In the genomic region with DNA sequence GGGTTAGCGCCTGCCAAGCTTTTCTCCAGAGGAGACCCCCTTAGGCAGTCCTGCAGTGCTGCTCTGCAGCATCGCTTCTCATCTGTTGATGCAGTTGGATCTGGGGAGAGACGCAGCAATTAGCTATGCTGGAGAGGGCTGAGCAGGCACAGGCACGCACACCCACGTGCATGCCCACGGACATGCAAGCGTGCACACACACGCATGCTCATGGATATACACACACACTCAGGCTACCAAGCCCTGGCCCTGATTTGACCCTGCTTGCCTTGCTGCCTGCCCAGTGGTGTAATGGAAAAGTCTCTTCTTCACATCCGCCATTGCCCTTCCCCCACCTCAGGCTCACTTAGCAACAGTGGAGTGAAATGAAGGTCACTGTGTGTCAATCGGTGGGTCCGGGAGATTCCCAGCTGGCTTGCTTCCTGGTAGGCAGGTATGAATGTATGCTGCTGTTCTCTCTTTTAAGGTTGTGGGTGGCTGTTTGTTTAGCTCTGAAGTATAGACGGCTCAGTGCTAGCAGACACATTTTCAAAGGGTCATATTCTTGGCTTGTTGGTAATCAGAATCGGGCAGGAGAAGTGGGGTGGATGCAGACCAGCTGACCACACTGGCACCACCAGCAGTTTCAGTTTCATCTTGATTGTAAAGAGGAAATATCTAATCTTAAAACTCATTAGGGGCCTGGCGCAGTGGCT, we compare ENCODE assay signal across 8 cellular contexts. TPM values are rescaled to one million over a fixed set of nuclear protein-coding genes. Genes with fewer than 3 reads are reported as not detected.
DNase-seq lines count a peak whose midpoint lies in the region; ATAC-seq, FAIRE-seq and TF ChIP-seq lines count a peak whose summit lies in the region.

No MANE protein-coding gene starts in this region.

- TF ChIP-seq RAD21 in SK-N-SH (IDR thresholded peaks at IDR 0.05; ENCODE audit: low read length), result no peak

- H3K4me2 ChIP-seq in SK-N-SH, result peak overlapping the region; percentile 26

- no peak overlapping the region for H3K9ac ChIP-seq in SK-N-SH

- H3K9me3 ChIP-seq in SK-N-SH (no peaks in the 10 kb centered on the region), small intestine (ENCODE audit: control insufficient read depth, low read depth) (no peaks in the 10 kb centered on the region)

- H3K27me3 ChIP-seq in SK-N-SH (ENCODE audit: insufficient read depth), result no peaks in the 10 kb centered on the region
- no peaks in the 10 kb centered on the region for H3K27me3 ChIP-seq in small intestine (ENCODE audit: control insufficient read depth in 2 of 2, insufficient read depth in 2 of 2, low read length in 2 of 2)

- H3K4me3 Mint-ChIP-seq in HFFc6, result peak overlapping the region; percentile 12; the same call in 1 of the 2 replicates

- no peak for TF ChIP-seq EP300 in SK-N-SH (IDR thresholded peaks at IDR 0.05; ENCODE audit: borderline replicate concordance in 1 of 2, low read depth in 1 of 2, low read length in 1 of 2)

- peaks cover 93% of the 10 kb centered on the region for H3K4me1 Mint-ChIP-seq in HFFc6 (ENCODE audit: low read depth)

- H3K4me1 ChIP-seq in SK-N-SH (ENCODE audit: control insufficient read depth in 1 of 2, insufficient read depth in 2 of 2, low read depth in 1 of 2, low read length in 1 of 2), result peaks cover 28 to 53% of the 10 kb centered on the region in 2 experiments
- peaks cover 3 to 5% of the 10 kb centered on the region in 2 donors for H3K4me1 ChIP-seq in small intestine (ENCODE audit: control insufficient read depth in 2 of 2, insufficient read depth in 1 of 2, low read depth in 1 of 2, low read length in 1 of 2)

- FAIRE-seq in small intestine (lab: Jason Lieb, UNC), result no peak

- CTCF ChIA-PET in SK-N-SH (lab: Yijun Ruan, JAX), result interaction anchor here (0.9 to 1.6 kb wide), 4 partner anchors 15 to 513 kb away, joined by 3 to 6 read pairs (median 4); no protein-coding TSS in a partner anchor

- H3K9me3 Mint-ChIP-seq in HFFc6, result no peaks in the 10 kb centered on the region

- no peaks in the 10 kb centered on the region for H4K20me1 ChIP-seq in SK-N-SH (ENCODE audit: insufficient read depth)

- H3K9me2 ChIP-seq in SK-N-SH, result no peaks in the 10 kb centered on the region

- H3F3A ChIP-seq in SK-N-SH (replicated peaks; ENCODE audit: insufficient read depth), result peaks cover 19% of the 10 kb centered on the region

- DNase-seq in GM13976 (ENCODE audit: low spot score) (peak; percentile 49), HFFc6 (no peak), SK-N-SH (peak; percentile 56), left ventricle myocardium superior (peak; percentile 61), small intestine (peak; percentile 78)
- DNase-seq in activated T-cell treated with anti-CD3 and anti-CD28 coated beads, Interleukin-2, amount 50 U/mL, for 1 hour, result no peak

- ATAC-seq in left ventricle myocardium superior (peak; percentile 68), HG02623 (IDR thresholded peaks at IDR 0.05; ENCODE audit: unreplicated experiment) (no peak), HG02642 (IDR thresholded peaks at IDR 0.05; ENCODE audit: poor library complexity, unreplicated experiment) (no peak)

- H3K27ac ChIP-seq in SK-N-SH (ENCODE audit: low read depth in 2 of 2, low read length in 1 of 2) (peak overlapping the region; percentile 16 to 41; a peak in 2 of 4 replicates), small intestine (ENCODE audit: low read depth in 1 of 2, low read length in 1 of 2) (peak overlapping the region; percentile 12 to 61)

- H3K36me3 ChIP-seq in SK-N-SH (replicated peaks in 1 of 2; ENCODE audit: control insufficient read depth in 1 of 2, insufficient read depth in 2 of 2, low read length in 1 of 2) (peaks cover 72 to 78% of the 10 kb centered on the region in 2 experiments), small intestine (ENCODE audit: control insufficient read depth in 2 of 2, insufficient read depth in 2 of 2, low read length in 2 of 2) (peaks cover 0 to 13% of the 10 kb centered on the region in 2 donors)

- WGBS in SK-N-SH (ENCODE audit: low lambda C conversion rate), result 72% methylated on average over 14 of the region's 14 CpGs
- 20 to 48% (median 40%) methylated on average over 14 of the region's 14 CpGs for WGBS in small intestine, 3 donors

- H3K79me2 ChIP-seq in SK-N-SH (ENCODE audit: insufficient read depth), result peaks cover 88% of the 10 kb centered on the region

- H3K36me3 Mint-ChIP-seq in HFFc6 (ENCODE audit: low read depth), result peaks cover 44% of the 10 kb centered on the region

- intact Hi-C loops in left ventricle myocardium superior (cut with micrococcal nuclease), result no loop called here

- POLR2A ChIA-PET in SK-N-SH (lab: Yijun Ruan, JAX), result interaction anchor here (1.3 to 2.1 kb wide), 2 partner anchors 9 to 10 kb away, joined by 3 to 7 read pairs; no protein-coding TSS in a partner anchor

- in situ Hi-C loops in GM13976 (cut with MboI; ENCODE audit: low sequenced_read_pairs, unreplicated experiment), result loop anchor here (10.0 to 25.0 kb wide), 2 partner anchors 229 to 504 kb away; no protein-coding TSS in a partner anchor

- H3K4me3 ChIP-seq in SK-N-SH (ENCODE audit: low read depth in 2 of 2, low read length in 1 of 2), result no peak overlapping the region
- H3K4me3 ChIP-seq in small intestine (ENCODE audit: low read depth in 1 of 2, low read length in 2 of 2), result no peak overlapping the region

- H3K27me3 Mint-ChIP-seq in HFFc6 (ENCODE audit: insufficient read depth), result peaks cover 3% of the 10 kb centered on the region; the same call in 1 of the 2 replicates

- TF ChIP-seq CTCF in GM13976 (IDR thresholded peaks at IDR 0.05; ENCODE audit: borderline replicate concordance, control extremely low read depth, extremely low read depth, insufficient read depth, missing control alignments) (no peak), HFFc6 (IDR thresholded peaks at IDR 0.05) (no peak), SK-N-SH (IDR thresholded peaks at IDR 0.05) (no peak)

- H3K27ac Mint-ChIP-seq in HFFc6, result peak overlapping the region; percentile 81

- no peak overlapping the region for H2AFZ ChIP-seq in SK-N-SH (ENCODE audit: low read depth)

TF ChIP-seq in SK-N-SH, 30 proteins besides CTCF, POLR2A, EP300 and RAD21 (continues in another document):
- TF ChIP-seq, protein P1, sequence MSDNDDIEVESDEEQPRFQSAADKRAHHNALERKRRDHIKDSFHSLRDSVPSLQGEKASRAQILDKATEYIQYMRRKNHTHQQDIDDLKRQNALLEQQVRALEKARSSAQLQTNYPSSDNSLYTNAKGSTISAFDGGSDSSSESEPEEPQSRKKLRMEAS (IDR thresholded peaks at IDR 0.05; ENCODE audit: low read depth), result no peak
- TF ChIP-seq, protein P2, sequence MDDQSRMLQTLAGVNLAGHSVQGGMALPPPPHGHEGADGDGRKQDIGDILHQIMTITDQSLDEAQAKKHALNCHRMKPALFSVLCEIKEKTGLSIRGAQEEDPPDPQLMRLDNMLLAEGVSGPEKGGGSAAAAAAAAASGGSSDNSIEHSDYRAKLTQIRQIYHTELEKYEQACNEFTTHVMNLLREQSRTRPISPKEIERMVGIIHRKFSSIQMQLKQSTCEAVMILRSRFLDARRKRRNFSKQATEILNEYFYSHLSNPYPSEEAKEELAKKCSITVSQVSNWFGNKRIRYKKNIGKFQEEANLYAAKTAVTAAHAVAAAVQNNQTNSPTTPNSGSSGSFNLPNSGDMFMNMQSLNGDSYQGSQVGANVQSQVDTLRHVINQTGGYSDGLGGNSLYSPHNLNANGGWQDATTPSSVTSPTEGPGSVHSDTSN (IDR thresholded peaks at IDR 0.05), result no peak
- TF ChIP-seq, protein P3, sequence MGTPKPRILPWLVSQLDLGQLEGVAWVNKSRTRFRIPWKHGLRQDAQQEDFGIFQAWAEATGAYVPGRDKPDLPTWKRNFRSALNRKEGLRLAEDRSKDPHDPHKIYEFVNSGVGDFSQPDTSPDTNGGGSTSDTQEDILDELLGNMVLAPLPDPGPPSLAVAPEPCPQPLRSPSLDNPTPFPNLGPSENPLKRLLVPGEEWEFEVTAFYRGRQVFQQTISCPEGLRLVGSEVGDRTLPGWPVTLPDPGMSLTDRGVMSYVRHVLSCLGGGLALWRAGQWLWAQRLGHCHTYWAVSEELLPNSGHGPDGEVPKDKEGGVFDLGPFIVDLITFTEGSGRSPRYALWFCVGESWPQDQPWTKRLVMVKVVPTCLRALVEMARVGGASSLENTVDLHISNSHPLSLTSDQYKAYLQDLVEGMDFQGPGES (IDR thresholded peaks at IDR 0.05; ENCODE audit: low read depth, low read length), result no peak
- TF ChIP-seq EZH2phosphoT487 (IDR thresholded peaks at IDR 0.05; ENCODE audit: borderline replicate concordance, low read depth), result no peak
- TF ChIP-seq TAF1 (IDR thresholded peaks at IDR 0.05; ENCODE audit: borderline replicate concordance, low read depth, low read length), result no peak
- no peak for TF ChIP-seq TEAD4 (IDR thresholded peaks at IDR 0.05; ENCODE audit: borderline replicate concordance, insufficient read depth)
- TF ChIP-seq JUND (IDR thresholded peaks at IDR 0.05), result no peak
- TF ChIP-seq MEF2A (IDR thresholded peaks at IDR 0.05; ENCODE audit: borderline replicate concordance, low read depth), result no peak
- no peak for TF ChIP-seq TCF12 (IDR thresholded peaks at IDR 0.05)
- TF ChIP-seq GATA2 (CRISPR knock-in tag; IDR thresholded peaks at IDR 0.05), result peak; percentile 54; the same call in 1 of the 2 replicates
- TF ChIP-seq FOXM1 (IDR thresholded peaks at IDR 0.05; ENCODE audit: low read depth), result no peak
- no peak for TF ChIP-seq CHD2 (IDR thresholded peaks at IDR 0.05; ENCODE audit: low read length, partially characterized antibody)
- peak; percentile 52; the same call in 1 of the 2 replicates for TF ChIP-seq MXI1 (IDR thresholded peaks at IDR 0.05; ENCODE audit: low read depth, low read length)
- no peak for TF ChIP-seq YY1 (IDR thresholded peaks at IDR 0.05; ENCODE audit: low read depth)
- TF ChIP-seq FOSL2 (IDR thresholded peaks at IDR 0.05; ENCODE audit: borderline replicate concordance, low read depth), result no peak
- TF ChIP-seq NFIC (IDR thresholded peaks at IDR 0.05; ENCODE audit: borderline replicate concordance), result no peak
- no peak for TF ChIP-seq SMC3 (IDR thresholded peaks at IDR 0.05; ENCODE audit: low read depth, low read length)
- no peak for TF ChIP-seq SIN3A (IDR thresholded peaks at IDR 0.05; ENCODE audit: borderline replicate concordance, low read depth, low read length)
- no peak for TF ChIP-seq ELF1 (IDR thresholded peaks at IDR 0.05)

RNA-seq across cellular contexts. Expression of a gene that starts 9.5 kb away (rescaled TPM):
- total RNA-seq in HFFc6 (2021; fragmentation: NEBNext Ultra II Directional; extraction: Animal tissue kit (Norgen Biotek cat#: 25700)), result 10 to 100 TPM; 30.6 to 48.5 (median 42.9) TPM
- polyA plus RNA-seq in SK-N-SH (2012; rRNA removed) (49.5 and 52.7 TPM in 2 replicates), small intestine (100 to 1,000 TPM; 216 to 240 (median 238) TPM)
- polyA plus RNA-seq in SK-N-SH (2012; cell fraction: cytosol; rRNA removed), result 64.4 and 75.2 TPM in 2 replicates
- 18.5 and 36.8 TPM in 2 replicates for polyA plus RNA-seq in SK-N-SH (2012; cell fraction: nucleus; rRNA removed)
- 298 TPM for total RNA-seq in left ventricle myocardium superior

Comparison
In these comparisons a context has a peak if more than half of its experiments do, and no peak if none do; other contexts are left out.
1. DNase-seq: peak in GM13976 (single experiment), SK-N-SH (single experiment), left ventricle myocardium superior (single experiment) and small intestine (single experiment); none in HFFc6 (single experiment) and activated T-cell treated with anti-CD3 and anti-CD28 coated beads, Interleukin-2, amount 50 U/mL, for 1 hour (single experiment).